8 cellular contexts compared by ENCODE assay signal in the genomic region with DNA sequence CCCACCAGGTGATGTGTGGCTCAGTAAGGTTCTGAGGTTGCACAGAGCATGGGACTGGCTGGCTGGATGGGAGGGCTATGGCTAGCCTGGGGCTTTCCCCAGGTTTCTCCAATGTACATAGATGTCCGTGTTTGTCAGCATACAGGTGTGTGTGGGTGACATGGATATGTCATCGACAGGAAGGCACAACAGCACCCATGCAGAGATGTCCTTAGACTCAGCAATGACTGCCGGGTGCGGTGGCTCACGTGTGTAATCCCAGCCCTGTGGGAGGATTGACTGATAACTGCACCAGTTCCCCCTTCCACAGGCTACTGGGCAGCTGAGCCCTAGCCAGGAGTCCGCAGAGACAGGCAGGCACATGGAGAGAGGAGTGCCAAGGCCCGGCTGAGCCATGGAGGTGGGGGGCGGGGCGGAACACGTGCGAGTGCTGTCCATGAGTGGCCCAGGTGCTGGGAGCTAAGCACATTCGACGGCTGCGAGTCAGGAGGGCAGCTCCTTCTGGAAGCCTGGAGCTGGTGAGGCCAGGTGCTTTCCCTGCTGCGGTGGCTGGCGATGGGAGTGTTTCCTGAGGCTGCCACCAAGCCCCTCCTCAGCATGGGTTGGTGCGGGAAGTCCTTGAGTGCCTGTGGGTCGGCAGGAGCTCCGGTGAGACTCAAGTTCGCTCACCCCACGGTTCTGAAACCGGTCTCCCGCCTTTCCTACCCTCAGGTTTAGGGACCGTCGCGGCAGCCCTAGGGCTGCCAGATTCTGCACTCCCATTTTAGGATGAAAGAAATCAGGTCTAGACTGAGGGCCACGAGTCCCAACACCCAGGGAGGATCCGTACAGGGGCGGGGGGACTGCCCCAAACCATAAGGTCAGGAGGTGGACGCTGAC. TPM values are rescaled to one million over a fixed set of nuclear protein-coding genes. Genes with fewer than 3 reads are reported as not detected.
DNase-seq lines count a peak whose midpoint lies in the region; ATAC-seq and TF ChIP-seq lines count a peak whose summit lies in the region.

No MANE protein-coding gene starts in this region.

- peak overlapping the region; percentile 69 for H3K4me3 ChIP-seq in CD4-positive, CD25-positive, alpha-beta regulatory T cell (ENCODE audit: low read depth, low read length)
- peak overlapping the region; percentile 67 for H3K4me3 ChIP-seq in HEK293 (ENCODE audit: low read depth, low read length)
- peak overlapping the region; percentile 54 to 96 (median 88) for H3K4me3 ChIP-seq in heart left ventricle
- H3K4me3 ChIP-seq in retinal pigment epithelial cell (ENCODE audit: low read length) = peak overlapping the region; percentile 56

- peaks cover 9% of the 10 kb centered on the region for H3K36me3 Mint-ChIP-seq in CD4-positive, CD25-positive, alpha-beta regulatory T cell
- H3K36me3 Mint-ChIP-seq in activated naive CD4-positive, alpha-beta T cell treated with anti-CD3 and anti-CD28 coated beads for 36 hours (ENCODE audit: low read depth) = peaks cover 3% of the 10 kb centered on the region

- no peaks in the 10 kb centered on the region for H3K9me3 Mint-ChIP-seq in CD4-positive, CD25-positive, alpha-beta regulatory T cell
- H3K9me3 Mint-ChIP-seq in activated naive CD4-positive, alpha-beta T cell treated with anti-CD3 and anti-CD28 coated beads for 36 hours = peaks cover 4% of the 10 kb centered on the region

- H3K4me1 ChIP-seq in CD4-positive, CD25-positive, alpha-beta regulatory T cell (ENCODE audit: control insufficient read depth, insufficient read depth, low read length, poor library complexity, severe bottlenecking) = peaks cover 33% of the 10 kb centered on the region
- H3K4me1 ChIP-seq in HEK293 (ENCODE audit: control insufficient read depth, insufficient read depth, low read length) (peaks cover 5% of the 10 kb centered on the region), heart left ventricle (peaks cover 0 to 21% (median 14%) of the 10 kb centered on the region in 12 donors)

- 16 to 24% (median 23%) methylated on average over 27 to 30 of the region's 30 CpGs for WGBS in heart left ventricle, 4 donors

- CTCF ChIA-PET in HEK293 (lab: Yijun Ruan, JAX) = interaction anchor here (0.5 to 1.6 kb wide), 5 partner anchors 12 to 731 kb away, joined by 3 to 9 read pairs (median 4); no protein-coding TSS in a partner anchor
- CTCF ChIA-PET in activated naive CD4-positive, alpha-beta T cell treated with anti-CD3 and anti-CD28 coated beads for 36 hours (lab: Charles Lee) = interaction anchor here (0.8 kb wide), 1 partner anchor 43 kb away, joined by 5 read pairs; no protein-coding TSS in a partner anchor

- ATAC-seq in CD4-positive, CD25-positive, alpha-beta regulatory T cell (ENCODE audit: low read depth in 2 of 2) = peak in 1 of 2 donors; percentile 4
- ATAC-seq in heart left ventricle = peak; percentile 11 to 42 (median 20)
- no peak for ATAC-seq in HG02970 (IDR thresholded peaks at IDR 0.05; ENCODE audit: low FRiP score, unreplicated experiment)

- no peaks in the 10 kb centered on the region for H3K36me3 ChIP-seq in CD4-positive, CD25-positive, alpha-beta regulatory T cell (ENCODE audit: control insufficient read depth, insufficient read depth, low read length)
- H3K36me3 ChIP-seq in HEK293 (ENCODE audit: control insufficient read depth in 2 of 2, insufficient read depth in 1 of 2, low read length in 2 of 2) = peaks cover 0 to 15% of the 10 kb centered on the region in 2 experiments; a peak in 2 of 3 replicates
- H3K36me3 ChIP-seq in heart left ventricle = peaks cover 0 to 21% (median 8%) of the 10 kb centered on the region in 9 donors

- intact Hi-C loops in activated naive CD4-positive, alpha-beta T cell treated with anti-CD3 and anti-CD28 coated beads for 36 hours (cut with micrococcal nuclease) = loop anchor here (1.0 to 2.0 kb wide), 3 partner anchors 8 to 50 kb away; partner anchors contain the start of genes LRRC45 and MAFG
- intact Hi-C loops in heart left ventricle (cut with DNase I) = loop anchor here in 4 of 10 donors (2.0 to 5.0 kb wide), 2 partner anchors 46 to 122 kb away; partner anchors contain the start of genes CENPX (in 4 of the 4), LRRC45 (in 4 of the 4) and FASN (in 1 of the 4)

- no peak for TF ChIP-seq CTCF in HEK293 (tag by site-specific recombination; IDR thresholded peaks at IDR 0.05)
- no peak for TF ChIP-seq CTCF in heart left ventricle (IDR thresholded peaks at IDR 0.05)
- no peak for TF ChIP-seq CTCF in retinal pigment epithelial cell (conservative IDR thresholded peaks at IDR 0.05; ENCODE audit: low read depth, low read length)

- H3K27ac Mint-ChIP-seq in CD4-positive, CD25-positive, alpha-beta regulatory T cell = peak overlapping the region; percentile 98
- H3K27ac Mint-ChIP-seq in activated naive CD4-positive, alpha-beta T cell treated with anti-CD3 and anti-CD28 coated beads for 36 hours = peak overlapping the region; percentile 97

- no peaks in the 10 kb centered on the region for H3K27me3 ChIP-seq in CD4-positive, CD25-positive, alpha-beta regulatory T cell (ENCODE audit: control insufficient read depth, insufficient read depth, low read length)
- peaks cover 0 to 5% (median 0%) of the 10 kb centered on the region in 9 donors for H3K27me3 ChIP-seq in heart left ventricle

- peaks cover 0 to 41% (median 18%) of the 10 kb centered on the region in 4 donors for H3K4me1 Mint-ChIP-seq in CD4-positive, CD25-positive, alpha-beta regulatory T cell
- peaks cover 35% of the 10 kb centered on the region for H3K4me1 Mint-ChIP-seq in activated naive CD4-positive, alpha-beta T cell treated with anti-CD3 and anti-CD28 coated beads for 36 hours (ENCODE audit: low read depth)

- peak overlapping the region; percentile 96 to 99 (median 97) for H3K4me3 Mint-ChIP-seq in CD4-positive, CD25-positive, alpha-beta regulatory T cell
- peak overlapping the region; percentile 98 for H3K4me3 Mint-ChIP-seq in activated naive CD4-positive, alpha-beta T cell treated with anti-CD3 and anti-CD28 coated beads for 36 hours

- no peak for TF ChIP-seq POLR2A in heart left ventricle (IDR thresholded peaks at IDR 0.05)

- peaks cover 9% of the 10 kb centered on the region for H3K27me3 Mint-ChIP-seq in CD4-positive, CD25-positive, alpha-beta regulatory T cell
- no peaks in the 10 kb centered on the region for H3K27me3 Mint-ChIP-seq in activated naive CD4-positive, alpha-beta T cell treated with anti-CD3 and anti-CD28 coated beads for 36 hours (ENCODE audit: low read depth)

- POLR2A ChIA-PET in HEK293 (lab: Yijun Ruan, JAX) = interaction anchor here (0.6 to 1.0 kb wide), 5 partner anchors 8 to 82 kb away, joined by 3 to 9 read pairs (median 4); partner anchors contain the start of gene DCXR

- DNase-seq in CD4-positive, CD25-positive, alpha-beta regulatory T cell = peak in 2 of 3 donors; percentile 16 to 26
- DNase-seq in NCI-H226 (peak; percentile 38), heart left ventricle (peak in 2 of 5 donors; percentile 45 to 56), retinal pigment epithelial cell (ENCODE audit: low read depth) (no peak), Kasumi-1 (lab: John Stamatoyannopoulos, UW) (no peak)
- DNase-seq in activated naive CD4-positive, alpha-beta T cell treated with anti-CD3 and anti-CD28 coated beads for 36 hours = peak; percentile 60

- peak overlapping the region; percentile 85 for H3K27ac ChIP-seq in CD4-positive, CD25-positive, alpha-beta regulatory T cell (ENCODE audit: insufficient read depth, low read length, poor library complexity, severe bottlenecking)
- H3K27ac ChIP-seq in HEK293 (ENCODE audit: extremely low read depth, low read depth, low read length) (peak overlapping the region; percentile 81), heart left ventricle (peak overlapping the region in 11 of 12 donors; percentile 60 to 95 (median 89))

- no peaks in the 10 kb centered on the region for H3K9me3 ChIP-seq in CD4-positive, CD25-positive, alpha-beta regulatory T cell (ENCODE audit: control insufficient read depth in 2 of 2, low read length in 2 of 2)
- H3K9me3 ChIP-seq in HEK293 (ENCODE audit: control insufficient read depth, insufficient read depth, low read depth, low read length) = no peaks in the 10 kb centered on the region
- H3K9me3 ChIP-seq in heart left ventricle = peaks cover 0 to 9% (median 2%) of the 10 kb centered on the region in 12 donors

TF ChIP-seq in HEK293, 187 proteins besides CTCF, POLR2A, EP300 and RAD21 (continues in another document):
- TF ChIP-seq SP2 (tag by site-specific recombination; IDR thresholded peaks at IDR 0.05) = peak; percentile 37; the same call in 1 of the 2 replicates

RNA-seq across cellular contexts. Expression of gene ASPSCR1, which starts 0.9 kb away (rescaled TPM):
- total RNA-seq in CD4-positive, CD25-positive, alpha-beta regulatory T cell = 41.4 TPM
- polyA plus RNA-seq in CD4-positive, CD25-positive, alpha-beta regulatory T cell = 10 to 100 TPM; 25.2 to 29.4 (median 28.2) TPM
- 10 to 100 TPM; 33.6 to 34.8 TPM for total RNA-seq in activated naive CD4-positive, alpha-beta T cell treated with anti-CD3 and anti-CD28 coated beads for 36 hours
- total RNA-seq in heart left ventricle = 10 to 100 TPM; 15.1 to 27.8 (median 22.5) TPM
- polyA plus RNA-seq in heart left ventricle = 10 to 100 TPM; 39.2 to 43.6 TPM

RNA-seq across cellular contexts. Expression of gene NOTUM, which starts 15.6 kb away (rescaled TPM):
- not detected for total RNA-seq in CD4-positive, CD25-positive, alpha-beta regulatory T cell
- under 1 TPM in 2 of 4 donors, not detected in 2; 0.09 to 0.17 TPM for polyA plus RNA-seq in CD4-positive, CD25-positive, alpha-beta regulatory T cell
- under 1 TPM; 0.35 to 0.38 TPM for total RNA-seq in activated naive CD4-positive, alpha-beta T cell treated with anti-CD3 and anti-CD28 coated beads for 36 hours
- total RNA-seq in heart left ventricle = 1 to 10 TPM in 2 of 9 donors, under 1 TPM in 4, not detected in 3; 0.25 to 1.6 (median 0.54) TPM
- under 1 TPM; 0.53 to 0.80 TPM for polyA plus RNA-seq in heart left ventricle

RNA-seq across cellular contexts. Expression of gene MYADML2, which starts 29.5 kb away (rescaled TPM):
- total RNA-seq in CD4-positive, CD25-positive, alpha-beta regulatory T cell = not detected
- not detected for polyA plus RNA-seq in CD4-positive, CD25-positive, alpha-beta regulatory T cell
- total RNA-seq in activated naive CD4-positive, alpha-beta T cell treated with anti-CD3 and anti-CD28 coated beads for 36 hours = not detected
- 10 to 100 TPM in 1 of 9 donors, 1 to 10 TPM in 7, under 1 TPM in 1; 0.31 to 11.2 (median 3.9) TPM for total RNA-seq in heart left ventricle
- polyA plus RNA-seq in heart left ventricle = 1 to 10 TPM in 1 of 2 donors, under 1 TPM in 1; 0.19 to 7.4 TPM

RNA-seq across cellular contexts. Expression of gene PYCR1, which starts 39.5 kb away (rescaled TPM):
- 1.1 TPM for total RNA-seq in CD4-positive, CD25-positive, alpha-beta regulatory T cell
- polyA plus RNA-seq in CD4-positive, CD25-positive, alpha-beta regulatory T cell = 1 to 10 TPM in 2 of 4 donors, under 1 TPM in 2; 0.54 to 2.2 (median 1.1) TPM
- 100 to 1,000 TPM; 121 to 130 TPM for total RNA-seq in activated naive CD4-positive, alpha-beta T cell treated with anti-CD3 and anti-CD28 coated beads for 36 hours
- 10 to 100 TPM in 2 of 9 donors, 1 to 10 TPM in 7; 1.8 to 12.2 (median 5.4) TPM for total RNA-seq in heart left ventricle
- polyA plus RNA-seq in heart left ventricle = 10 to 100 TPM in 1 of 2 donors, 1 to 10 TPM in 1; 3.4 to 30.7 TPM

RNA-seq across cellular contexts. Expression of gene CENPX, which starts 46.1 kb away (rescaled TPM):
- 31.4 TPM for total RNA-seq in CD4-positive, CD25-positive, alpha-beta regulatory T cell
- polyA plus RNA-seq in CD4-positive, CD25-positive, alpha-beta regulatory T cell = 10 to 100 TPM; 43.8 to 66.4 (median 65.0) TPM
- total RNA-seq in activated naive CD4-positive, alpha-beta T cell treated with anti-CD3 and anti-CD28 coated beads for 36 hours = 10 to 100 TPM; 55.8 to 57.8 TPM
- 10 to 100 TPM; 16.8 to 62.0 (median 23.8) TPM for total RNA-seq in heart left ventricle
- 100 to 1,000 TPM in 1 of 2 donors, 10 to 100 TPM in 1; 37.3 to 126 TPM for polyA plus RNA-seq in heart left ventricle

Comparison
In these comparisons a context has a peak if more than half of its experiments do, and no peak if none do; other contexts are left out.
1. DNase-seq: peak in CD4-positive, CD25-positive, alpha-beta regulatory T cell (2 of 3), NCI-H226 (single experiment) and activated naive CD4-positive, alpha-beta T cell treated with anti-CD3 and anti-CD28 coated beads for 36 hours (single experiment); none in retinal pigment epithelial cell (single experiment) and Kasumi-1 (0 of 2).
2. Peak in every context shown above with its lines, with median percentiles within 50 percentile points of each other: H3K27ac ChIP-seq and H3K4me3 ChIP-seq.